ENCODE assay signal across 15 cellular contexts in the genomic region with DNA sequence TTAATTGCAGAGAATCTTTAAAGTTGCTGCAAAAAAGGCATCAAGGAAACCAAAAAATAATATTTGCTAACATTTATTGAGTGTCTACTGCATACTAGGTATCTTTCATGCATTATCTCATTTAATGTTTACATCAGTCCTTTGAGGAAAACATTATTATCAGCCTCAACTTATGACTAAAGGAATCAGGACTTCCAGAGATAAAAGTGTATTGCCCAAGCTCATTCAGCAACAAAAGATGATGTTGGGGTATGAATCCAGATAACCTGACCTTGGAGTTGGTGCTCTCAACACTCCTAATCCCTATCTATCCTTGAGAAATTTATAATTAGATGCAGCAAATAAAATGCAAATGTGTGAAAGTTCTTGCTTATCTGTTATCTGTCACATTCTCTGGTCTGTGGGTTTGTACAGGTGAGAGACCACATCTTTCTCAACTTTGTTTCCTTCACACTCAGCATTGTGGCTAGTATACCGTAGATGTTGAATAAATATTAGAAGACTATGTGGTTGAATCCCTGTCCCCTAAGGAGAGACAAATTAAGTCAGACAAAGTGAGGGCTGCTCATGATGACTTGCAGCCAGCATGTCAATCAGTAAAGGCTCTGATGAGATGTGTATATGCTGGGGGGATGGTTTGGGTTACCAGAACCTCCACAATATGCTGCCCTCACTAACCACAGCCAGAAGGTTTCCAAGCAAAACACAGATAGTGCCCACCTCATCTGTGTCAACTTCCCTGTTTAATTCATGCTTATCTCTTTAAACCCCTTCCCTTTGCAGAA.
A peak's percentile ranks its signal among the peaks of the same experiment; 100 is the strongest.
DNase-seq lines count a peak whose midpoint lies in the region; ATAC-seq, FAIRE-seq and TF ChIP-seq lines count a peak whose summit lies in the region.
"Had no signal": no experiment of that assay in that cellular context is flagged by ENCODE, and none has a peak within 500 bp of the region (broad histone marks: within the 10 kb centered on the region; RNA-seq: fewer than 3 reads in every experiment).

No MANE protein-coding gene starts in this region.

- H3K4me1 ChIP-seq in Loucy (ENCODE audit: insufficient read depth, low read length, poor library complexity, severe bottlenecking) (peaks cover 62% of the 10 kb centered on the region), K562 (replicated peaks in 1 of 2; ENCODE audit: control insufficient read depth in 2 of 2, insufficient read depth in 2 of 2, low read length in 2 of 2) (no peaks in the 10 kb centered on the region)

- H3K79me2 ChIP-seq in Loucy (ENCODE audit: insufficient read depth, low read length) (no peaks in the 10 kb centered on the region), K562 (ENCODE audit: control insufficient read depth, insufficient read depth, low read length) (no peaks in the 10 kb centered on the region)

- H3K4me2 ChIP-seq in Loucy (ENCODE audit: low read depth, low read length, poor library complexity, severe bottlenecking) (peak overlapping the region; percentile 32), K562 (ENCODE audit: insufficient read depth, low read length) (no peak overlapping the region)

- no peaks in the 10 kb centered on the region for H4K20me1 ChIP-seq in Loucy (ENCODE audit: insufficient read depth, low read length, poor library complexity, severe bottlenecking)
- H4K20me1 ChIP-seq in K562 (replicated peaks; ENCODE audit: control insufficient read depth, insufficient read depth, low read length), result no peaks in the 10 kb centered on the region

- no TSS peak for BruUV-seq in K562 (replicated peaks; lab: Mats Ljungman, UMichigan)

- no peaks in the 10 kb centered on the region for H3K9me3 Mint-ChIP-seq in activated naive CD8-positive, alpha-beta T cell treated with anti-CD3 and anti-CD28 coated beads, Interleukin-2, amount 50 U/mL, for 24 hours
- no peaks in the 10 kb centered on the region for H3K9me3 Mint-ChIP-seq in activated naive CD8-positive, alpha-beta T cell treated with anti-CD3 and anti-CD28 coated beads for 36 hours
- H3K9me3 Mint-ChIP-seq in HFFc6, result no peaks in the 10 kb centered on the region
- H3K9me3 Mint-ChIP-seq: CD4-positive, alpha-beta T cell had no signal

- H3K9me2 ChIP-seq in Loucy (replicated peaks; ENCODE audit: low read depth, low read length), result no peaks in the 10 kb centered on the region

- CTCF ChIA-PET in K562 (lab: Yijun Ruan, JAX; ENCODE audit: low intra/inter-chr PET ratio), result no interaction called here

- no peaks in the 10 kb centered on the region for H3K9me1 ChIP-seq in K562 (ENCODE audit: control insufficient read depth, insufficient read depth, low read length)

- H3K4me3 ChIP-seq in Loucy (ENCODE audit: low read length, poor library complexity, severe bottlenecking) (no peak overlapping the region), K562 (no peak overlapping the region)
- H3K4me3 ChIP-seq: GM23248 had no signal

- H2AFZ ChIP-seq in Loucy (ENCODE audit: low read length) (no peak overlapping the region), K562 (ENCODE audit: low read depth, low read length) (no peak overlapping the region)
- H2AFZ ChIP-seq: GM23248 had no signal

- H3K27ac Mint-ChIP-seq in activated naive CD8-positive, alpha-beta T cell treated with anti-CD3 and anti-CD28 coated beads, Interleukin-2, amount 50 U/mL, for 24 hours, result no peak overlapping the region
- no peak overlapping the region for H3K27ac Mint-ChIP-seq in activated naive CD8-positive, alpha-beta T cell treated with anti-CD3 and anti-CD28 coated beads for 36 hours
- no peak overlapping the region for H3K27ac Mint-ChIP-seq in HFFc6
- H3K27ac Mint-ChIP-seq: CD4-positive, alpha-beta T cell had no signal

- TF ChIP-seq CTCF in Loucy (conservative IDR thresholded peaks at IDR 0.05; ENCODE audit: low read length) (no peak), K562 (IDR thresholded peaks at IDR 0.05 in 2 of 3, conservative IDR thresholded peaks at IDR 0.05 in 1 of 3; ENCODE audit: insufficient read depth in 2 of 3, low read depth in 1 of 3, low read length in 3 of 3) (no peak), HFFc6 (IDR thresholded peaks at IDR 0.05) (no peak)

- H3K4me1 Mint-ChIP-seq in activated naive CD8-positive, alpha-beta T cell treated with anti-CD3 and anti-CD28 coated beads, Interleukin-2, amount 50 U/mL, for 24 hours, result peaks cover 22% of the 10 kb centered on the region
- peaks cover 27% of the 10 kb centered on the region for H3K4me1 Mint-ChIP-seq in activated naive CD8-positive, alpha-beta T cell treated with anti-CD3 and anti-CD28 coated beads for 36 hours
- H3K4me1 Mint-ChIP-seq in HFFc6 (ENCODE audit: low read depth), result peaks cover 12% of the 10 kb centered on the region

- peaks cover 1% of the 10 kb centered on the region for H3K36me3 Mint-ChIP-seq in activated naive CD8-positive, alpha-beta T cell treated with anti-CD3 and anti-CD28 coated beads, Interleukin-2, amount 50 U/mL, for 24 hours (ENCODE audit: low read depth)
- H3K36me3 Mint-ChIP-seq in activated naive CD8-positive, alpha-beta T cell treated with anti-CD3 and anti-CD28 coated beads for 36 hours, result no peaks in the 10 kb centered on the region
- H3K36me3 Mint-ChIP-seq in HFFc6 (ENCODE audit: low read depth), result 0 out of 2 replicates have a peak, but pooled peaks cover 4% of the 10 kb centered on the region

- no peaks in the 10 kb centered on the region for H3F3A ChIP-seq in Loucy (ENCODE audit: low read depth)

- no peaks in the 10 kb centered on the region for H3K9me3 ChIP-seq in Loucy (ENCODE audit: insufficient read depth, low read depth, low read length)
- no peaks in the 10 kb centered on the region for H3K9me3 ChIP-seq in K562 (replicated peaks; ENCODE audit: control insufficient read depth, insufficient read depth, low read depth, low read length)

- H3K9ac ChIP-seq in Loucy (ENCODE audit: low read depth, low read length, poor library complexity, severe bottlenecking), result no peak overlapping the region
- no peak overlapping the region for H3K9ac ChIP-seq in K562 (ENCODE audit: insufficient read depth in 1 of 2, low read depth in 2 of 2, low read length in 2 of 2)
- H3K9ac ChIP-seq: GM23248 had no signal

- no peak for TF ChIP-seq RAD21 in K562 (CRISPR knock-in tag; conservative IDR thresholded peaks at IDR 0.05 in 1 of 2, IDR thresholded peaks at IDR 0.05 in 1 of 2)

- H3K27ac ChIP-seq in K562 (ENCODE audit: extremely low read depth, low read depth, low read length), result no peak overlapping the region
- H3K27ac ChIP-seq: GM23248, HL-60 had no signal

- no peaks in the 10 kb centered on the region for H3K36me3 ChIP-seq in Loucy (ENCODE audit: insufficient read depth, low read length)
- no peaks in the 10 kb centered on the region for H3K36me3 ChIP-seq in K562 (ENCODE audit: control insufficient read depth, insufficient read depth, low read length)

- FAIRE-seq in K562 (lab: Jason Lieb, UNC), result no peak

- WGBS in K562 (ENCODE audit: insufficient coverage, low coverage, missing lambda C conversion rate), result 0% methylated on average over 1 of the region's 1 CpG

- H3K27me3 Mint-ChIP-seq in activated naive CD8-positive, alpha-beta T cell treated with anti-CD3 and anti-CD28 coated beads, Interleukin-2, amount 50 U/mL, for 24 hours, result peaks cover 46% of the 10 kb centered on the region
- peaks cover 30% of the 10 kb centered on the region for H3K27me3 Mint-ChIP-seq in activated naive CD8-positive, alpha-beta T cell treated with anti-CD3 and anti-CD28 coated beads for 36 hours
- peaks cover 19% of the 10 kb centered on the region for H3K27me3 Mint-ChIP-seq in HFFc6 (ENCODE audit: insufficient read depth)

- no peak for DNase-seq in activated naive CD8-positive, alpha-beta T cell treated with anti-CD3 and anti-CD28 coated beads, Interleukin-2, amount 50 U/mL, for 24 hours
- DNase-seq in activated naive CD8-positive, alpha-beta T cell treated with anti-CD3 and anti-CD28 coated beads for 36 hours, result no peak
- DNase-seq in K562 (ENCODE audit: extremely low read depth in 1 of 4, low spot score in 3 of 4) (no peak), HFFc6 (no peak), NCI-H446 (lab: John Stamatoyannopoulos, UW) (no peak)
- DNase-seq: CD4-positive, alpha-beta T cell; NCI-H1092 treated with DMSO at 0.1 percent for 48 hours; NCI-H1694; NCI-H526; SHP77 treated with DMSO at 0.1 percent for 48 hours had no signal

- peak; percentile 11 for ATAC-seq in activated naive CD8-positive, alpha-beta T cell treated with anti-CD3 and anti-CD28 coated beads, Interleukin-2, amount 50 U/mL, for 24 hours
- no peak for ATAC-seq in K562
- ATAC-seq in GM21381 (IDR thresholded peaks at IDR 0.05; ENCODE audit: unreplicated experiment), result no peak
- ATAC-seq: SK-N-SH treated with all-trans-retinoic acid at 6 μM for 48 hours had no signal

- intact Hi-C loops in K562 (cut with micrococcal nuclease), result loop anchor here (10.0 kb wide), 1 partner anchor 81 kb away; the partner anchor contains the start of gene NOG

- H3K4me3 Mint-ChIP-seq in activated naive CD8-positive, alpha-beta T cell treated with anti-CD3 and anti-CD28 coated beads, Interleukin-2, amount 50 U/mL, for 24 hours, result no peak overlapping the region
- no peak overlapping the region for H3K4me3 Mint-ChIP-seq in activated naive CD8-positive, alpha-beta T cell treated with anti-CD3 and anti-CD28 coated beads for 36 hours
- no peak overlapping the region for H3K4me3 Mint-ChIP-seq in HFFc6
- H3K4me3 Mint-ChIP-seq: CD4-positive, alpha-beta T cell had no signal

- POLR2A ChIA-PET in K562 (lab: Yijun Ruan, JAX), result interaction anchor here (0.5 to 1.2 kb wide), 3 partner anchors 18 to 179 kb away, joined by 3 to 4 read pairs (median 3); no protein-coding TSS in a partner anchor

- H3K27me3 ChIP-seq in Loucy (ENCODE audit: insufficient read depth, low read length, poor library complexity, severe bottlenecking) (no peaks in the 10 kb centered on the region), K562 (ENCODE audit: control insufficient read depth in 2 of 2, insufficient read depth in 2 of 2, low read length in 2 of 2) (peaks cover 6 to 13% of the 10 kb centered on the region in 2 experiments; a peak in 3 of 5 replicates)

- TF ChIP-seq POLR2A in K562 (conservative IDR thresholded peaks at IDR 0.05), result no peak

- no peak for TF ChIP-seq EP300 in K562 (IDR thresholded peaks at IDR 0.05; ENCODE audit: low read length)

- in situ Hi-C loops in K562 (cut with MboI), result no loop called here

TF ChIP-seq in K562, 482 proteins besides CTCF, POLR2A, EP300 and RAD21:
- TF ChIP-seq LEF1 (IDR thresholded peaks at IDR 0.05) (no peak), ZNF347 (CRISPR knock-in tag; IDR thresholded peaks at IDR 0.05; ENCODE audit: low read depth) (no peak), ZNF239 (CRISPR knock-in tag; IDR thresholded peaks at IDR 0.05) (peak; percentile 70)
